ENCODE assay signal across 14 cellular contexts in genomic region chr17:80705988-80706387, GRCh38.
A peak's percentile ranks its signal among the peaks of the same experiment; 100 is the strongest.
DNase-seq lines count a peak whose midpoint lies in the region; ATAC-seq and TF ChIP-seq lines count a peak whose summit lies in the region.
"Had no signal": no experiment of that assay in that cellular context is flagged by ENCODE, and none has a peak within 500 bp of the region (broad histone marks: within the 10 kb centered on the region; RNA-seq: fewer than 3 reads in every experiment).

No MANE protein-coding gene starts in this region.

- no peaks in the 10 kb centered on the region for H3K36me3 ChIP-seq in HUES48 (ENCODE audit: control insufficient read depth, insufficient read depth, low read length)
- H3K36me3 ChIP-seq in upper lobe of left lung, result peaks cover 0 to 12% (median 2%) of the 10 kb centered on the region in 4 donors

- peaks cover 90% of the 10 kb centered on the region for H3K4me1 Mint-ChIP-seq in activated CD8-positive, alpha-beta T cell treated with anti-CD3 and anti-CD28 coated beads, Interleukin-2, amount 10 ng/mL, durations not matched to agents 7 days and 5 days (ENCODE audit: low read depth)
- H3K4me1 Mint-ChIP-seq in activated CD8-positive, alpha-beta T cell treated with anti-CD3 and anti-CD28 coated beads for 36 hours (ENCODE audit: low read depth), result peaks cover 59% of the 10 kb centered on the region
- H3K4me1 Mint-ChIP-seq in brain, result peaks cover 71% of the 10 kb centered on the region
- peaks cover 28% of the 10 kb centered on the region for H3K4me1 Mint-ChIP-seq in osteocyte (ENCODE audit: unreplicated experiment)

- TF ChIP-seq POLR2A in upper lobe of left lung (IDR thresholded peaks at IDR 0.05), result no peak

- intact Hi-C loops in activated CD8-positive, alpha-beta T cell treated with anti-CD3 and anti-CD28 coated beads for 36 hours (cut with micrococcal nuclease), result no loop called here

- H3K9me3 ChIP-seq in HUES48 (ENCODE audit: control insufficient read depth, insufficient read depth, low read length), result no peaks in the 10 kb centered on the region
- no peaks in the 10 kb centered on the region for H3K9me3 ChIP-seq in upper lobe of left lung

- POLR2A ChIA-PET in activated CD8-positive, alpha-beta T cell treated with anti-CD3 and anti-CD28 coated beads, Interleukin-2, amount 10 ng/mL, durations not matched to agents 7 days and 5 days (lab: Charles Lee), result no interaction called here
- POLR2A ChIA-PET in activated CD8-positive, alpha-beta T cell treated with anti-CD3 and anti-CD28 coated beads for 36 hours (lab: Charles Lee), result interaction anchor here (0.6 kb wide), 1 partner anchor 12 kb away, joined by 4 read pairs; no protein-coding TSS in a partner anchor

- H3K27ac Mint-ChIP-seq in activated CD8-positive, alpha-beta T cell treated with anti-CD3 and anti-CD28 coated beads, Interleukin-2, amount 10 ng/mL, durations not matched to agents 7 days and 5 days, result peak overlapping the region; percentile 66
- H3K27ac Mint-ChIP-seq in activated CD8-positive, alpha-beta T cell treated with anti-CD3 and anti-CD28 coated beads for 36 hours, result no peak overlapping the region
- peak overlapping the region in 3 of 5 experiments; percentile 39 to 52 (median 47) for H3K27ac Mint-ChIP-seq in brain
- H3K27ac Mint-ChIP-seq in osteocyte (ENCODE audit: unreplicated experiment), result peak overlapping the region; percentile 83
- H3K27ac Mint-ChIP-seq: dendritic cell treated with granulocyte-macrophage colony-stimulating factor and Interleukin-4, amounts not matched to agents 40 ng/mL and 50 ng/mL, for 4 days had no signal

- H3K4me3 Mint-ChIP-seq in activated CD8-positive, alpha-beta T cell treated with anti-CD3 and anti-CD28 coated beads, Interleukin-2, amount 10 ng/mL, durations not matched to agents 7 days and 5 days, result no peak overlapping the region
- no peak overlapping the region for H3K4me3 Mint-ChIP-seq in activated CD8-positive, alpha-beta T cell treated with anti-CD3 and anti-CD28 coated beads for 36 hours
- H3K4me3 Mint-ChIP-seq in brain (no peak overlapping the region), osteocyte (ENCODE audit: unreplicated experiment) (no peak overlapping the region)
- H3K4me3 Mint-ChIP-seq: dendritic cell treated with granulocyte-macrophage colony-stimulating factor and Interleukin-4, amounts not matched to agents 40 ng/mL and 50 ng/mL, for 4 days had no signal

- CTCF ChIA-PET in activated CD8-positive, alpha-beta T cell treated with anti-CD3 and anti-CD28 coated beads, Interleukin-2, amount 10 ng/mL, durations not matched to agents 7 days and 5 days (lab: Charles Lee), result no interaction called here
- CTCF ChIA-PET in activated CD8-positive, alpha-beta T cell treated with anti-CD3 and anti-CD28 coated beads for 36 hours (lab: Charles Lee), result no interaction called here

- H3K27me3 ChIP-seq in HUES48 (ENCODE audit: control insufficient read depth, insufficient read depth, low read length), result no peaks in the 10 kb centered on the region
- H3K27me3 ChIP-seq in upper lobe of left lung, result no peaks in the 10 kb centered on the region

- WGBS in upper lobe of left lung, 2 donors, result 61 to 75% methylated on average over 5 of the region's 5 CpGs

- H3K27ac ChIP-seq in HUES48 (ENCODE audit: low read depth, low read length), result peak overlapping the region; percentile 65
- no peak overlapping the region for H3K27ac ChIP-seq in upper lobe of left lung

- no peak for TF ChIP-seq EP300 in upper lobe of left lung (IDR thresholded peaks at IDR 0.05)

- peaks cover 24% of the 10 kb centered on the region for H3K4me1 ChIP-seq in HUES48 (ENCODE audit: control insufficient read depth, insufficient read depth, low read length)
- peaks cover 0 to 7% (median 2%) of the 10 kb centered on the region in 4 donors for H3K4me1 ChIP-seq in upper lobe of left lung

- TF ChIP-seq CTCF in activated CD8-positive, alpha-beta T cell treated with anti-CD3 and anti-CD28 coated beads for 36 hours (IDR thresholded peaks at IDR 0.05), result no peak
- TF ChIP-seq CTCF in brain (conservative IDR thresholded peaks at IDR 0.05), result no peak
- no peak for TF ChIP-seq CTCF in osteocyte (IDR thresholded peaks at IDR 0.05)
- TF ChIP-seq CTCF in upper lobe of left lung (IDR thresholded peaks at IDR 0.05), result no peak

- H3K4me3 ChIP-seq in HUES48 (ENCODE audit: low read depth, low read length), result no peak overlapping the region
- H3K4me3 ChIP-seq in upper lobe of left lung, result no peak overlapping the region
- H3K4me3 ChIP-seq: GM12878 had no signal

- H3K9me3 Mint-ChIP-seq in activated CD8-positive, alpha-beta T cell treated with anti-CD3 and anti-CD28 coated beads, Interleukin-2, amount 10 ng/mL, durations not matched to agents 7 days and 5 days (ENCODE audit: insufficient read depth), result peaks cover 23% of the 10 kb centered on the region
- H3K9me3 Mint-ChIP-seq in activated CD8-positive, alpha-beta T cell treated with anti-CD3 and anti-CD28 coated beads for 36 hours, result peaks cover 10% of the 10 kb centered on the region
- H3K9me3 Mint-ChIP-seq in brain (no peaks in the 10 kb centered on the region), osteocyte (ENCODE audit: unreplicated experiment) (no peaks in the 10 kb centered on the region)
- H3K9me3 Mint-ChIP-seq: dendritic cell treated with granulocyte-macrophage colony-stimulating factor and Interleukin-4, amounts not matched to agents 40 ng/mL and 50 ng/mL, for 4 days had no signal

- H3K27me3 Mint-ChIP-seq in activated CD8-positive, alpha-beta T cell treated with anti-CD3 and anti-CD28 coated beads, Interleukin-2, amount 10 ng/mL, durations not matched to agents 7 days and 5 days (ENCODE audit: low read depth), result no peaks in the 10 kb centered on the region
- H3K27me3 Mint-ChIP-seq in activated CD8-positive, alpha-beta T cell treated with anti-CD3 and anti-CD28 coated beads for 36 hours, result no peaks in the 10 kb centered on the region
- H3K27me3 Mint-ChIP-seq in brain (peaks cover 3% of the 10 kb centered on the region), osteocyte (ENCODE audit: unreplicated experiment) (no peaks in the 10 kb centered on the region)
- H3K27me3 Mint-ChIP-seq: dendritic cell treated with granulocyte-macrophage colony-stimulating factor and Interleukin-4, amounts not matched to agents 40 ng/mL and 50 ng/mL, for 4 days had no signal

- peaks cover 65% of the 10 kb centered on the region for H3K36me3 Mint-ChIP-seq in activated CD8-positive, alpha-beta T cell treated with anti-CD3 and anti-CD28 coated beads, Interleukin-2, amount 10 ng/mL, durations not matched to agents 7 days and 5 days (ENCODE audit: low read depth)
- peaks cover 29% of the 10 kb centered on the region for H3K36me3 Mint-ChIP-seq in activated CD8-positive, alpha-beta T cell treated with anti-CD3 and anti-CD28 coated beads for 36 hours (ENCODE audit: low read depth)
- H3K36me3 Mint-ChIP-seq in brain, result peaks cover 23% of the 10 kb centered on the region
- peaks cover 5% of the 10 kb centered on the region for H3K36me3 Mint-ChIP-seq in osteocyte (ENCODE audit: unreplicated experiment)

- H3K9ac ChIP-seq in HUES48 (ENCODE audit: low read depth, low read length), result no peak overlapping the region

- ATAC-seq in activated CD8-positive, alpha-beta T cell treated with anti-CD3 and anti-CD28 coated beads, Interleukin-2, amount 10 ng/mL, durations not matched to agents 7 days and 5 days, result no peak
- ATAC-seq in activated CD8-positive, alpha-beta T cell treated with anti-CD3 and anti-CD28 coated beads for 36 hours, result no peak
- ATAC-seq in HG03439 (IDR thresholded peaks at IDR 0.05; ENCODE audit: unreplicated experiment) (no peak), GM21619 (IDR thresholded peaks at IDR 0.05; ENCODE audit: unreplicated experiment) (no peak), upper lobe of left lung (ENCODE audit: low FRiP score in 2 of 2) (no peak)
- ATAC-seq: GM12878 had no signal

- no peak for DNase-seq in activated CD8-positive, alpha-beta T cell treated with anti-CD3 and anti-CD28 coated beads, Interleukin-2, amount 10 ng/mL, durations not matched to agents 7 days and 5 days
- no peak for DNase-seq in activated CD8-positive, alpha-beta T cell treated with anti-CD3 and anti-CD28 coated beads for 36 hours
- DNase-seq in osteocyte (ENCODE audit: extremely low spot score, unreplicated experiment) (no peak), upper lobe of left lung (no peak)
- DNase-seq: activated gamma-delta T cell; Karpas-422; NCI-H1436; stimulated activated CD4-positive, alpha-beta T cell treated with anti-CD3 and anti-CD28 coated beads, Interleukin-15, amount 100 ng/mL, for 24 hours had no signal
